Comparison of ENCODE assay signal across 26 cellular contexts in genomic region chr17:46866325-46866724, GRCh38. TPM values are rescaled to one million over a fixed set of nuclear protein-coding genes. Genes with fewer than 3 reads are reported as not detected.
DNase-seq lines count a peak whose midpoint lies in the region; FAIRE-seq and TF ChIP-seq lines count a peak whose summit lies in the region.
"Had no signal": no experiment of that assay in that cellular context is flagged by ENCODE, and none has a peak within 500 bp of the region (broad histone marks: within the 10 kb centered on the region; RNA-seq: fewer than 3 reads in every experiment).

No MANE protein-coding gene starts in this region.

- no peak overlapping the region for H3K23ac ChIP-seq in H1 (ENCODE audit: insufficient read length)

- DNase-seq in GM12891 (ENCODE audit: insufficient read length, low spot score) = no peak
- no peak for DNase-seq in H1 (ENCODE audit: low read depth in 1 of 2, low spot score in 2 of 2)
- no peak for DNase-seq in urothelium cell line (ENCODE audit: low spot score)
- DNase-seq in GM19239 (ENCODE audit: insufficient read length, low spot score) = no peak
- DNase-seq in putamen (ENCODE audit: low spot score) = no peak
- DNase-seq in NCI-H2171 (lab: John Stamatoyannopoulos, UW) = no peak
- DNase-seq: C1 segment of cervical spinal cord; Caco-2; CD8-positive, alpha-beta T cell; EL; GDM1; NCI-H1048; NCI-H1417 treated with DMSO at 0.1 percent for 48 hours; NCI-H1694 treated with DMSO at 0.1 percent for 48 hours; NCI-H2081; NCI-H2171 treated with DMSO at 0.1 percent for 48 hours; NCI-H345; NCI-H524 treated with DMSO at 0.1 percent for 48 hours; RPMI8226 had no signal

- H3K36me3 ChIP-seq in KOPT-K1 (ENCODE audit: insufficient read depth, low read length) = no peaks in the 10 kb centered on the region
- H3K36me3 ChIP-seq in H1 (ENCODE audit: control insufficient read depth in 2 of 4, insufficient read depth in 4 of 4, low read length in 3 of 4) = no peaks in the 10 kb centered on the region
- H3K36me3 ChIP-seq: SJSA1 had no signal

- peaks cover 0 to 9% (median 0%) of the 10 kb centered on the region in 4 experiments; a peak in 2 of 7 replicates for H3K27me3 ChIP-seq in H1 (replicated peaks in 1 of 4; ENCODE audit: control insufficient read depth in 3 of 4, extremely low read depth in 1 of 4, insufficient read depth in 3 of 4, low read length in 3 of 4)

- no peak overlapping the region for H3K4me3 ChIP-seq in H1 (ENCODE audit: extremely low read depth in 1 of 4, insufficient read depth in 2 of 4, low read depth in 3 of 4, low read length in 4 of 4)
- H3K4me3 ChIP-seq: SJSA1 had no signal

- H4K8ac ChIP-seq in H1 (ENCODE audit: extremely low read depth, insufficient read depth, low read length) = no peak overlapping the region

- POLR2A ChIA-PET in H1 (lab: Charles Lee; ENCODE audit: partially characterized antibody) = no interaction called here

- no peak overlapping the region; the same call in 1 of the 2 replicates for H3K18ac ChIP-seq in H1 (ENCODE audit: extremely low read depth, low read length)

- H4K91ac ChIP-seq in H1 (replicated peaks; ENCODE audit: insufficient read length, low read length) = no peak overlapping the region

- no peak overlapping the region for H2BK5ac ChIP-seq in H1 (ENCODE audit: low read depth, low read length)

- CTCF ChIA-PET in H1 (lab: Charles Lee; ENCODE audit: partially characterized antibody) = interaction anchor here (1.3 to 2.6 kb wide), 5 partner anchors 10 to 76 kb away, joined by 3 to 11 read pairs (median 5); no protein-coding TSS in a partner anchor

- H3K9me3 ChIP-seq in KOPT-K1 (ENCODE audit: insufficient read depth, low read length, poor library complexity, severe bottlenecking) = no peaks in the 10 kb centered on the region
- H3K9me3 ChIP-seq in H1 (ENCODE audit: insufficient read depth in 2 of 2, low read depth in 1 of 2, low read length in 1 of 2) = no peaks in the 10 kb centered on the region
- H3K9me3 ChIP-seq: Caco-2, SJSA1 had no signal

- H3K14ac ChIP-seq in H1 (ENCODE audit: insufficient read length) = no peak overlapping the region

- no peak overlapping the region for H2BK120ac ChIP-seq in H1 (replicated peaks; ENCODE audit: low read depth, low read length)

- no peak overlapping the region for H2AFZ ChIP-seq in H1 (ENCODE audit: low read length)

- no peaks in the 10 kb centered on the region for H4K20me1 ChIP-seq in H1 (replicated peaks in 1 of 2; ENCODE audit: control insufficient read depth in 1 of 2, insufficient read depth in 2 of 2, low read length in 2 of 2)

- H4K5ac ChIP-seq in H1 (ENCODE audit: insufficient read length, low read depth, low read length) = no peak overlapping the region

- H3K4ac ChIP-seq in H1 (replicated peaks; ENCODE audit: insufficient read length, low read depth, low read length) = no peak overlapping the region

- peak; percentile 43 for FAIRE-seq in GM12891 (lab: Jason Lieb, UNC)
- no peak for FAIRE-seq in H1 (lab: Jason Lieb, UNC)
- peak; percentile 91 for FAIRE-seq in urothelium cell line (lab: Jason Lieb, UNC)
- FAIRE-seq in GM19239 (lab: Jason Lieb, UNC) = no peak
- FAIRE-seq: A204.1, GM12892, H54 had no signal

- H3K23me2 ChIP-seq in H1 (ENCODE audit: low read depth, low read length) = peaks cover 2% of the 10 kb centered on the region; the same call in 1 of the 2 replicates

- H3K27ac ChIP-seq in KOPT-K1 (ENCODE audit: low read depth, low read length, poor library complexity, severe bottlenecking) (peak overlapping the region; percentile 15), H1 (ENCODE audit: low read depth, low read length) (no peak overlapping the region)
- H3K27ac ChIP-seq: KMS-11, SJSA1 had no signal

- TF ChIP-seq POLR2A in GM12891 (IDR thresholded peaks at IDR 0.05; ENCODE audit: low read depth, low read length) (no peak), H1 (IDR thresholded peaks at IDR 0.05; ENCODE audit: control extremely low read depth in 1 of 2, low read depth in 2 of 2, low read length in 2 of 2) (no peak)

- peak overlapping the region; percentile 65; the same call in 1 of the 2 replicates for H2BK15ac ChIP-seq in H1 (ENCODE audit: low read length)

- WGBS in H1 (ENCODE audit: extremely low coverage in 1 of 2, insufficient coverage in 1 of 2, insufficient read length in 1 of 2, insufficient replicate concordance in 2 of 2, low coverage in 1 of 2, low lambda C conversion rate in 2 of 2, missing lambda C conversion rate in 1 of 2), 2 experiments = 89 to 100% methylated on average over 2 to 8 of the region's 8 CpGs

- TF ChIP-seq RAD21 in H1 (IDR thresholded peaks at IDR 0.05 in 1 of 2, conservative IDR thresholded peaks at IDR 0.05 in 1 of 2; ENCODE audit: low read depth in 2 of 2, low read length in 2 of 2) = no peak

- H3K4me1 ChIP-seq in H1 (replicated peaks in 1 of 4; ENCODE audit: control insufficient read depth in 3 of 4, insufficient read depth in 4 of 4, low read length in 3 of 4) = peaks cover 0 to 8% (median 3%) of the 10 kb centered on the region in 4 experiments; a peak in 5 of 7 replicates
- H3K4me1 ChIP-seq: SJSA1 had no signal

- H3K4me2 ChIP-seq in H1 (ENCODE audit: insufficient read depth in 1 of 2, low read depth in 2 of 2, low read length in 2 of 2) = no peak overlapping the region
- H3K4me2 ChIP-seq: KMS-11 had no signal

- H2AK5ac ChIP-seq in H1 (ENCODE audit: low read depth, low read length) = peak overlapping the region; percentile 96; the same call in 1 of the 2 replicates

- no peak for TF ChIP-seq CTCF in H1 (IDR thresholded peaks at IDR 0.05; ENCODE audit: control extremely low read depth in 1 of 3, insufficient read depth in 1 of 3, low read depth in 1 of 3, low read length in 3 of 3)

- 0 out of 2 replicates have a peak overlapping the region, but pooled peaks have one; percentile 75 for H2BK20ac ChIP-seq in H1 (ENCODE audit: low read length)

- H3K56ac ChIP-seq in H1 (replicated peaks; ENCODE audit: insufficient read length, low read depth, low read length) = no peak overlapping the region

- H3K79me1 ChIP-seq in H1 (ENCODE audit: low read depth, low read length) = no peaks in the 10 kb centered on the region

- no peak overlapping the region for H3K9ac ChIP-seq in H1 (replicated peaks in 1 of 4; ENCODE audit: extremely low read depth in 1 of 4, low read depth in 3 of 4, low read length in 3 of 4)
- H3K9ac ChIP-seq: KMS-11 had no signal

- peak overlapping the region; percentile 94; the same call in 1 of the 2 replicates for H2BK12ac ChIP-seq in H1 (ENCODE audit: low read depth, low read length)

- no peak for TF ChIP-seq EP300 in H1 (IDR thresholded peaks at IDR 0.05; ENCODE audit: borderline replicate concordance in 1 of 2, low read depth in 2 of 2, low read length in 2 of 2)

- H3K79me2 ChIP-seq in H1 (ENCODE audit: control insufficient read depth in 1 of 2, insufficient read depth in 2 of 2, low read length in 2 of 2) = no peaks in the 10 kb centered on the region

TF ChIP-seq in GM12891, 5 proteins besides CTCF, POLR2A, EP300 and RAD21:
- TF ChIP-seq TAF1 (IDR thresholded peaks at IDR 0.05; ENCODE audit: low read depth, low read length) (no peak), SPI1 (IDR thresholded peaks at IDR 0.05; ENCODE audit: low read depth, low read length) (no peak), PAX5 (IDR thresholded peaks at IDR 0.05; ENCODE audit: insufficient read depth, low read length, severe bottlenecking) (no peak), POLR2AphosphoS5 (IDR thresholded peaks at IDR 0.05; ENCODE audit: low read depth, low read length) (no peak), POU2F2 (IDR thresholded peaks at IDR 0.05; ENCODE audit: low read depth, low read length) (no peak)
TF ChIP-seq in GM12891: peak in this region for 0.

TF ChIP-seq in H1, 55 proteins besides CTCF, POLR2A, EP300 and RAD21 (continues in another document):
- TF ChIP-seq KDM4A (IDR thresholded peaks at IDR 0.05; ENCODE audit: low read depth, low read length, severe bottlenecking) (no peak), EZH2 (IDR thresholded peaks at IDR 0.05; ENCODE audit: low read depth, low read length, severe bottlenecking) (no peak), JUN (IDR thresholded peaks at IDR 0.05; ENCODE audit: low read depth, low read length) (no peak), JUND (IDR thresholded peaks at IDR 0.05; ENCODE audit: low read length) (no peak), FOSL1 (IDR thresholded peaks at IDR 0.05; ENCODE audit: insufficient read depth, low read depth, low read length) (no peak)

RNA-seq across cellular contexts. Expression of gene WNT9B, which starts 14.9 kb away (rescaled TPM):
- not detected for polyA plus RNA-seq in GM12891 (2012; ENCODE audit: low read depth, missing spikeins)
- not detected in 2 replicates for total RNA-seq in H1 (2021; fragmentation: NEBNext Ultra II Directional; extraction: Animal tissue kit (Norgen Biotek cat#: 25700))
- 0.21 and 0.35 TPM in 2 replicates for polyA plus RNA-seq in H1 (2011; rRNA removed)
- 0.09 TPM for polyA plus RNA-seq in H1 (2011; cell fraction: cytosol; rRNA removed)
- polyA plus RNA-seq in H1 (2011; cell fraction: nucleus; rRNA removed) = 0.10 TPM
- 0.13 to 0.15 TPM in 2 of 4 replicates, not detected in the others for polyA plus RNA-seq in H1 (2012, experiment 1 of 2)
- not detected for polyA plus RNA-seq in H1 (2012, experiment 2 of 2)
- polyA plus RNA-seq in H1 (2013, experiment 1 of 2) = 0.16 TPM
- polyA plus RNA-seq in H1 (2013, experiment 2 of 2) = 0.11 TPM
- 0.12 and 0.47 TPM in 2 replicates for polyA minus RNA-seq in H1 (2011; rRNA and poly(A)+ RNA removed)
- polyA minus RNA-seq in H1 (2011; cell fraction: cytosol; rRNA and poly(A)+ RNA removed) = not detected
- not detected for polyA minus RNA-seq in H1 (2011; cell fraction: nucleus; rRNA and poly(A)+ RNA removed)
- total RNA-seq: Caco-2; CD8-positive, alpha-beta T cell; SJSA1 had no signal
- polyA plus RNA-seq: AG04450 had no signal

RNA-seq across cellular contexts. Expression of gene WNT3, which starts 47.8 kb away (rescaled TPM):
- 0.04 TPM for polyA plus RNA-seq in GM12891 (2012; ENCODE audit: low read depth, missing spikeins)
- 1.3 and 2.0 TPM in 2 replicates for total RNA-seq in H1 (2021; fragmentation: NEBNext Ultra II Directional; extraction: Animal tissue kit (Norgen Biotek cat#: 25700))
- polyA plus RNA-seq in H1 (2011; rRNA removed) = 0.56 and 0.96 TPM in 2 replicates
- 1.00 TPM for polyA plus RNA-seq in H1 (2011; cell fraction: cytosol; rRNA removed)
- 1.2 TPM for polyA plus RNA-seq in H1 (2011; cell fraction: nucleus; rRNA removed)
- polyA plus RNA-seq in H1 (2012, experiment 1 of 2) = 0.40 to 1.3 TPM (median 0.77 TPM) in 4 replicates
- 0.76 TPM for polyA plus RNA-seq in H1 (2012, experiment 2 of 2)
- polyA plus RNA-seq in H1 (2013, experiment 1 of 2) = 5.2 TPM
- polyA plus RNA-seq in H1 (2013, experiment 2 of 2) = 6.7 TPM
- 0.71 and 0.91 TPM in 2 replicates for polyA minus RNA-seq in H1 (2011; rRNA and poly(A)+ RNA removed)
- polyA minus RNA-seq in H1 (2011; cell fraction: cytosol; rRNA and poly(A)+ RNA removed) = 0.66 TPM
- 0.60 TPM for polyA minus RNA-seq in H1 (2011; cell fraction: nucleus; rRNA and poly(A)+ RNA removed)
- total RNA-seq: CD8-positive, alpha-beta T cell had no signal

RNA-seq across cellular contexts. Expression of gene GOSR2, which starts 56.6 kb away (rescaled TPM):
- 23.9 TPM for polyA plus RNA-seq in GM12891 (2012; ENCODE audit: low read depth, missing spikeins)
- total RNA-seq in H1 (2021; fragmentation: NEBNext Ultra II Directional; extraction: Animal tissue kit (Norgen Biotek cat#: 25700)) = 31.7 and 36.2 TPM in 2 replicates
- polyA plus RNA-seq in H1 (2011; rRNA removed) = 25.8 and 28.2 TPM in 2 replicates
- polyA plus RNA-seq in H1 (2011; cell fraction: cytosol; rRNA removed) = 33.5 TPM
- 34.8 TPM for polyA plus RNA-seq in H1 (2011; cell fraction: nucleus; rRNA removed)
- polyA plus RNA-seq in H1 (2012, experiment 1 of 2) = 25.9 to 27.6 TPM (median 26.6 TPM) in 4 replicates
- 13.7 TPM for polyA plus RNA-seq in H1 (2012, experiment 2 of 2)
- polyA plus RNA-seq in H1 (2013, experiment 1 of 2) = 19.4 TPM
- polyA plus RNA-seq in H1 (2013, experiment 2 of 2) = 19.0 TPM
- 57.6 and 66.2 TPM in 2 replicates for polyA minus RNA-seq in H1 (2011; rRNA and poly(A)+ RNA removed)
- polyA minus RNA-seq in H1 (2011; cell fraction: cytosol; rRNA and poly(A)+ RNA removed) = 22.8 TPM
- polyA minus RNA-seq in H1 (2011; cell fraction: nucleus; rRNA and poly(A)+ RNA removed) = 73.5 TPM
